ENCODE assay signal across 8 cellular contexts in the genomic region with DNA sequence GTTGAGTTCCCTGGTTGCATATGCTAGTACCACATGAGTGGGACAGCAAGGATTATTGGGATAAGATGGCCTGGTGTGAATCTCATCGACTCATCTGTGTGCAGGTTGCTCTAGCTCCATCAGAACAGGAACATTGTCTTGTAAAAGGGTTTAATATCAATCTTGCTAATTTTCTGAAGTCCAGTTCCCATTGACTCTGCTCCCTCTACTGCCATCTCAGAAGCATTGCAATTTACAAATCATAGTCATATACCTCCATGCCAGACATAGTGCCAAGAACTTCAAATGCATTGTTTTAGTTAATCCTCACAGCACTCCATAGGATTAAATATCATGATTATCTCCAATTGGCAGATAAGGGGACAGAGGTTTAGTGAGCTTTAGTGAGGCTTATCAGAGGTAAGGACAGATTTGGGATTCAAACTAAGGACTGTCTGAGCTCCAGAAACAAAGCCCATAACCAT. TPM values are rescaled to one million over a fixed set of nuclear protein-coding genes. Genes with fewer than 3 reads are reported as not detected.
A peak's percentile ranks its signal among the peaks of the same experiment; 100 is the strongest.
DNase-seq lines count a peak whose midpoint lies in the region; ATAC-seq, FAIRE-seq and TF ChIP-seq lines count a peak whose summit lies in the region.

No MANE protein-coding gene starts in this region.

- no peaks in the 10 kb centered on the region for H3K36me3 Mint-ChIP-seq in activated naive CD4-positive, alpha-beta T cell treated with anti-CD3 and anti-CD28 coated beads, Interleukin-2, amount 50 U/mL, for 72 hours

- peak; percentile 60 for ATAC-seq in GM18907 (IDR thresholded peaks at IDR 0.05; ENCODE audit: unreplicated experiment)
- ATAC-seq in SK-N-SH treated with all-trans-retinoic acid at 6 μM for 48 hours: peak; percentile 80
- no peak for ATAC-seq in activated naive CD4-positive, alpha-beta T cell treated with anti-CD3 and anti-CD28 coated beads, Interleukin-2, amount 50 U/mL, for 72 hours
- no peak for ATAC-seq in GM19463 (IDR thresholded peaks at IDR 0.05; ENCODE audit: unreplicated experiment)

- H3K27ac ChIP-seq in KOPT-K1 (ENCODE audit: low read depth, low read length, poor library complexity, severe bottlenecking): peak overlapping the region; percentile 33
- H3K27ac ChIP-seq in small intestine (ENCODE audit: low read depth in 1 of 2, low read length in 1 of 2): no peak overlapping the region

- 21 to 50% (median 22%) methylated on average over 1 of the region's 1 CpG for WGBS in small intestine, 3 donors

- no peaks in the 10 kb centered on the region for H3K4me1 ChIP-seq in small intestine (ENCODE audit: control insufficient read depth in 2 of 2, insufficient read depth in 1 of 2, low read depth in 1 of 2, low read length in 1 of 2)

- no peaks in the 10 kb centered on the region for H3K36me3 ChIP-seq in KOPT-K1 (ENCODE audit: insufficient read depth, low read length)
- H3K36me3 ChIP-seq in small intestine (ENCODE audit: control insufficient read depth in 2 of 2, insufficient read depth in 2 of 2, low read length in 2 of 2): no peaks in the 10 kb centered on the region

- H3K9me3 ChIP-seq in KOPT-K1 (ENCODE audit: insufficient read depth, low read length, poor library complexity, severe bottlenecking) (no peaks in the 10 kb centered on the region), small intestine (ENCODE audit: control insufficient read depth, low read depth) (no peaks in the 10 kb centered on the region)

- peak; percentile 36 for DNase-seq in Caki2 (ENCODE audit: low read depth)
- peak; percentile 60 for DNase-seq in fibroblast of gingiva (ENCODE audit: low read depth)
- peak; percentile 43 for DNase-seq in small intestine
- no peak for DNase-seq in activated naive CD4-positive, alpha-beta T cell treated with anti-CD3 and anti-CD28 coated beads, Interleukin-2, amount 50 U/mL, for 72 hours (ENCODE audit: low spot score in 2 of 2)

- H3K27me3 ChIP-seq in small intestine (ENCODE audit: control insufficient read depth in 2 of 2, insufficient read depth in 2 of 2, low read length in 2 of 2): no peaks in the 10 kb centered on the region

- H3K9me3 Mint-ChIP-seq in activated naive CD4-positive, alpha-beta T cell treated with anti-CD3 and anti-CD28 coated beads, Interleukin-2, amount 50 U/mL, for 72 hours: no peaks in the 10 kb centered on the region

- H3K27ac Mint-ChIP-seq in activated naive CD4-positive, alpha-beta T cell treated with anti-CD3 and anti-CD28 coated beads, Interleukin-2, amount 50 U/mL, for 72 hours: no peak overlapping the region

- no peak overlapping the region for H3K4me3 ChIP-seq in small intestine (ENCODE audit: low read depth in 1 of 2, low read length in 2 of 2)

- in situ Hi-C loops in Caki2 (cut with HindIII; ENCODE audit: low pct_unique_long_range_greater_than_20kb, low sequenced_read_pairs): loop anchor here (25.0 kb wide), 1 partner anchor 118 kb away; no protein-coding TSS in a partner anchor

- no peak for FAIRE-seq in small intestine (lab: Jason Lieb, UNC)

TF ChIP-seq in SK-N-SH treated with all-trans-retinoic acid at 6 μM for 48 hours, 23 proteins besides CTCF, POLR2A, EP300 and RAD21 (continues in another document):
- TF ChIP-seq ZNF8 (CRISPR knock-in tag; IDR thresholded peaks at IDR 0.05) (no peak), CSDC2 (CRISPR knock-in tag; IDR thresholded peaks at IDR 0.05) (no peak), PPARA (CRISPR knock-in tag; IDR thresholded peaks at IDR 0.05; ENCODE audit: borderline replicate concordance) (no peak), ISL1 (CRISPR knock-in tag; IDR thresholded peaks at IDR 0.05) (no peak), ESRRG (CRISPR knock-in tag; IDR thresholded peaks at IDR 0.05) (no peak), RARB (CRISPR knock-in tag; IDR thresholded peaks at IDR 0.05) (no peak), ZFP30 (CRISPR knock-in tag; IDR thresholded peaks at IDR 0.05) (no peak), SNAI2 (CRISPR knock-in tag; IDR thresholded peaks at IDR 0.05) (no peak), ZNF70 (CRISPR knock-in tag; IDR thresholded peaks at IDR 0.05) (no peak)
- TF ChIP-seq, protein P1, sequence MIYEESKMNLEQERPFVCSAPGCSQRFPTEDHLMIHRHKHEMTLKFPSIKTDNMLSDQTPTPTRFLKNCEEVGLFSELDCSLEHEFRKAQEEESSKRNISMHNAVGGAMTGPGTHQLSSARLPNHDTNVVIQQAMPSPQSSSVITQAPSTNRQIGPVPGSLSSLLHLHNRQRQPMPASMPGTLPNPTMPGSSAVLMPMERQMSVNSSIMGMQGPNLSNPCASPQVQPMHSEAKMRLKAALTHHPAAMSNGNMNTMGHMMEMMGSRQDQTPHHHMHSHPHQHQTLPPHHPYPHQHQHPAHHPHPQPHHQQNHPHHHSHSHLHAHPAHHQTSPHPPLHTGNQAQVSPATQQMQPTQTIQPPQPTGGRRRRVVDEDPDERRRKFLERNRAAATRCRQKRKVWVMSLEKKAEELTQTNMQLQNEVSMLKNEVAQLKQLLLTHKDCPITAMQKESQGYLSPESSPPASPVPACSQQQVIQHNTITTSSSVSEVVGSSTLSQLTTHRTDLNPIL (CRISPR knock-in tag; IDR thresholded peaks at IDR 0.05; ENCODE audit: low read depth): no peak
- TF ChIP-seq, protein P2, sequence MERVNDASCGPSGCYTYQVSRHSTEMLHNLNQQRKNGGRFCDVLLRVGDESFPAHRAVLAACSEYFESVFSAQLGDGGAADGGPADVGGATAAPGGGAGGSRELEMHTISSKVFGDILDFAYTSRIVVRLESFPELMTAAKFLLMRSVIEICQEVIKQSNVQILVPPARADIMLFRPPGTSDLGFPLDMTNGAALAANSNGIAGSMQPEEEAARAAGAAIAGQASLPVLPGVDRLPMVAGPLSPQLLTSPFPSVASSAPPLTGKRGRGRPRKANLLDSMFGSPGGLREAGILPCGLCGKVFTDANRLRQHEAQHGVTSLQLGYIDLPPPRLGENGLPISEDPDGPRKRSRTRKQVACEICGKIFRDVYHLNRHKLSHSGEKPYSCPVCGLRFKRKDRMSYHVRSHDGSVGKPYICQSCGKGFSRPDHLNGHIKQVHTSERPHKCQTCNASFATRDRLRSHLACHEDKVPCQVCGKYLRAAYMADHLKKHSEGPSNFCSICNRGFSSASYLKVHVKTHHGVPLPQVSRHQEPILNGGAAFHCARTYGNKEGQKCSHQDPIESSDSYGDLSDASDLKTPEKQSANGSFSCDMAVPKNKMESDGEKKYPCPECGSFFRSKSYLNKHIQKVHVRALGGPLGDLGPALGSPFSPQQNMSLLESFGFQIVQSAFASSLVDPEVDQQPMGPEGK (CRISPR knock-in tag; IDR thresholded peaks at IDR 0.05; ENCODE audit: borderline replicate concordance): no peak
- TF ChIP-seq, protein P3, sequence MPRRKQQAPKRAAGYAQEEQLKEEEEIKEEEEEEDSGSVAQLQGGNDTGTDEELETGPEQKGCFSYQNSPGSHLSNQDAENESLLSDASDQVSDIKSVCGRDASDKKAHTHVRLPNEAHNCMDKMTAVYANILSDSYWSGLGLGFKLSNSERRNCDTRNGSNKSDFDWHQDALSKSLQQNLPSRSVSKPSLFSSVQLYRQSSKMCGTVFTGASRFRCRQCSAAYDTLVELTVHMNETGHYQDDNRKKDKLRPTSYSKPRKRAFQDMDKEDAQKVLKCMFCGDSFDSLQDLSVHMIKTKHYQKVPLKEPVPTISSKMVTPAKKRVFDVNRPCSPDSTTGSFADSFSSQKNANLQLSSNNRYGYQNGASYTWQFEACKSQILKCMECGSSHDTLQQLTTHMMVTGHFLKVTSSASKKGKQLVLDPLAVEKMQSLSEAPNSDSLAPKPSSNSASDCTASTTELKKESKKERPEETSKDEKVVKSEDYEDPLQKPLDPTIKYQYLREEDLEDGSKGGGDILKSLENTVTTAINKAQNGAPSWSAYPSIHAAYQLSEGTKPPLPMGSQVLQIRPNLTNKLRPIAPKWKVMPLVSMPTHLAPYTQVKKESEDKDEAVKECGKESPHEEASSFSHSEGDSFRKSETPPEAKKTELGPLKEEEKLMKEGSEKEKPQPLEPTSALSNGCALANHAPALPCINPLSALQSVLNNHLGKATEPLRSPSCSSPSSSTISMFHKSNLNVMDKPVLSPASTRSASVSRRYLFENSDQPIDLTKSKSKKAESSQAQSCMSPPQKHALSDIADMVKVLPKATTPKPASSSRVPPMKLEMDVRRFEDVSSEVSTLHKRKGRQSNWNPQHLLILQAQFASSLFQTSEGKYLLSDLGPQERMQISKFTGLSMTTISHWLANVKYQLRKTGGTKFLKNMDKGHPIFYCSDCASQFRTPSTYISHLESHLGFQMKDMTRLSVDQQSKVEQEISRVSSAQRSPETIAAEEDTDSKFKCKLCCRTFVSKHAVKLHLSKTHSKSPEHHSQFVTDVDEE (CRISPR knock-in tag; IDR thresholded peaks at IDR 0.05): no peak
- TF ChIP-seq, protein P4, sequence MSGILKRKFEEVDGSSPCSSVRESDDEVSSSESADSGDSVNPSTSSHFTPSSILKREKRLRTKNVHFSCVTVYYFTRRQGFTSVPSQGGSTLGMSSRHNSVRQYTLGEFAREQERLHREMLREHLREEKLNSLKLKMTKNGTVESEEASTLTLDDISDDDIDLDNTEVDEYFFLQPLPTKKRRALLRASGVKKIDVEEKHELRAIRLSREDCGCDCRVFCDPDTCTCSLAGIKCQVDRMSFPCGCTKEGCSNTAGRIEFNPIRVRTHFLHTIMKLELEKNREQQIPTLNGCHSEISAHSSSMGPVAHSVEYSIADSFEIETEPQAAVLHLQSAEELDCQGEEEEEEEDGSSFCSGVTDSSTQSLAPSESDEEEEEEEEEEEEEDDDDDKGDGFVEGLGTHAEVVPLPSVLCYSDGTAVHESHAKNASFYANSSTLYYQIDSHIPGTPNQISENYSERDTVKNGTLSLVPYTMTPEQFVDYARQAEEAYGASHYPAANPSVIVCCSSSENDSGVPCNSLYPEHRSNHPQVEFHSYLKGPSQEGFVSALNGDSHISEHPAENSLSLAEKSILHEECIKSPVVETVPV (CRISPR knock-in tag; IDR thresholded peaks at IDR 0.05): no peak
- TF ChIP-seq, protein P5, sequence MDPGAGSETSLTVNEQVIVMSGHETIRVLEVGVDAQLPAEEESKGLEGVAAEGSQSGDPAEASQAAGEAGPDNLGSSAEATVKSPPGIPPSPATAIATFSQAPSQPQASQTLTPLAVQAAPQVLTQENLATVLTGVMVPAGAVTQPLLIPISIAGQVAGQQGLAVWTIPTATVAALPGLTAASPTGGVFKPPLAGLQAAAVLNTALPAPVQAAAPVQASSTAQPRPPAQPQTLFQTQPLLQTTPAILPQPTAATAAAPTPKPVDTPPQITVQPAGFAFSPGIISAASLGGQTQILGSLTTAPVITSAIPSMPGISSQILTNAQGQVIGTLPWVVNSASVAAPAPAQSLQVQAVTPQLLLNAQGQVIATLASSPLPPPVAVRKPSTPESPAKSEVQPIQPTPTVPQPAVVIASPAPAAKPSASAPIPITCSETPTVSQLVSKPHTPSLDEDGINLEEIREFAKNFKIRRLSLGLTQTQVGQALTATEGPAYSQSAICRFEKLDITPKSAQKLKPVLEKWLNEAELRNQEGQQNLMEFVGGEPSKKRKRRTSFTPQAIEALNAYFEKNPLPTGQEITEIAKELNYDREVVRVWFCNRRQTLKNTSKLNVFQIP (CRISPR knock-in tag; IDR thresholded peaks at IDR 0.05; ENCODE audit: borderline replicate concordance, low read depth): no peak

RNA-seq across cellular contexts. Expression of a gene that starts 4.8 kb away (rescaled TPM):
- 11.1 and 15.2 TPM in 2 replicates for total RNA-seq in Caki2 (2014; rRNA removed; shearing (Covaris generic); ENCODE audit: low replicate concordance)
- polyA plus RNA-seq in small intestine: 1 to 10 TPM; 1.0 to 2.2 (median 1.1) TPM
- total RNA-seq in activated naive CD4-positive, alpha-beta T cell treated with anti-CD3 and anti-CD28 coated beads, Interleukin-2, amount 50 U/mL, for 72 hours: 10 to 100 TPM; 56.5 to 67.1 TPM

Comparison
In these comparisons a context has a peak if more than half of its experiments do, and no peak if none do; other contexts are left out.
1. DNase-seq: peak in Caki2 (single experiment), fibroblast of gingiva (single experiment) and small intestine (single experiment); none in activated naive CD4-positive, alpha-beta T cell treated with anti-CD3 and anti-CD28 coated beads, Interleukin-2, amount 50 U/mL, for 72 hours (0 of 2).
2. ATAC-seq: peak in GM18907 (single experiment) and SK-N-SH treated with all-trans-retinoic acid at 6 μM for 48 hours (single experiment); none in activated naive CD4-positive, alpha-beta T cell treated with anti-CD3 and anti-CD28 coated beads, Interleukin-2, amount 50 U/mL, for 72 hours (0 of 2) and GM19463 (single experiment).